In genomic region chr5:91225848-91226686, GRCh38 we compare ENCODE assay signal across 1 cellular context.
TF ChIP-seq lines count a peak whose summit lies in the region.

No MANE protein-coding gene starts in this region.

TF ChIP-seq in HepG2, 621 proteins besides CTCF, POLR2A, EP300 and RAD21 (continued from another document and continues in another):
- TF ChIP-seq ARID3A (IDR thresholded peaks at IDR 0.05; ENCODE audit: low read depth, low read length) (0 out of 2 replicates have a peak, but pooled peaks have one; percentile 27), ELF4 (CRISPR knock-in tag; IDR thresholded peaks at IDR 0.05; ENCODE audit: borderline replicate concordance) (no peak), SRY (CRISPR knock-in tag; IDR thresholded peaks at IDR 0.05) (no peak), ZC3H13 (CRISPR knock-in tag; IDR thresholded peaks at IDR 0.05) (no peak), ZNF232 (CRISPR knock-in tag; IDR thresholded peaks at IDR 0.05; ENCODE audit: borderline replicate concordance) (no peak), SALL2 (CRISPR knock-in tag; IDR thresholded peaks at IDR 0.05) (no peak), ZNF614 (CRISPR knock-in tag; IDR thresholded peaks at IDR 0.05; ENCODE audit: borderline replicate concordance) (no peak), ZNF619 (CRISPR knock-in tag; IDR thresholded peaks at IDR 0.05) (no peak), HMGXB3 (CRISPR knock-in tag; IDR thresholded peaks at IDR 0.05; ENCODE audit: borderline replicate concordance) (0 out of 2 replicates have a peak, but pooled peaks have one; percentile 37), ZNF768 (CRISPR knock-in tag; IDR thresholded peaks at IDR 0.05) (no peak), LBX2 (CRISPR knock-in tag; IDR thresholded peaks at IDR 0.05; ENCODE audit: borderline replicate concordance) (no peak), ATF7-NPFF (CRISPR knock-in tag; IDR thresholded peaks at IDR 0.05; ENCODE audit: low read depth) (no peak), SOX6 (IDR thresholded peaks at IDR 0.05) (no peak), SOX6 (CRISPR knock-in tag; IDR thresholded peaks at IDR 0.05) (0 out of 2 replicates have a peak, but pooled peaks have one; percentile 47), XRCC5 (optimal IDR thresholded peaks at IDR 0.05; ENCODE audit: low read length) (no peak), CSRNP2 (CRISPR knock-in tag; conservative IDR thresholded peaks at IDR 0.05; ENCODE audit: low read depth) (no peak), FOXA3 (CRISPR knock-in tag; IDR thresholded peaks at IDR 0.05) (0 out of 2 replicates have a peak, but pooled peaks have one; percentile 23), NONO (IDR thresholded peaks at IDR 0.05) (no peak), NONO (CRISPR knock-in tag; conservative IDR thresholded peaks at IDR 0.05) (no peak), ARID5B (CRISPR knock-in tag; IDR thresholded peaks at IDR 0.05) (0 out of 2 replicates have a peak, but pooled peaks have one; percentile 20), HNRNPH1 (optimal IDR thresholded peaks at IDR 0.05; ENCODE audit: low read depth, low read length) (no peak), ZFP1 (CRISPR knock-in tag; IDR thresholded peaks at IDR 0.05) (no peak), ZFP36L2 (CRISPR knock-in tag; IDR thresholded peaks at IDR 0.05) (no peak), ZNF510 (CRISPR knock-in tag; IDR thresholded peaks at IDR 0.05; ENCODE audit: low read depth) (no peak), TAF15 (IDR thresholded peaks at IDR 0.05; ENCODE audit: low read depth, low read length, poor library complexity, severe bottlenecking) (no peak), ZNF777 (CRISPR knock-in tag; IDR thresholded peaks at IDR 0.05) (no peak), LCORL (IDR thresholded peaks at IDR 0.05) (no peak), LCORL (CRISPR knock-in tag; IDR thresholded peaks at IDR 0.05) (no peak), CENPBD1 (CRISPR knock-in tag; IDR thresholded peaks at IDR 0.05; ENCODE audit: borderline replicate concordance, low read depth) (no peak), ZNF350 (CRISPR knock-in tag; IDR thresholded peaks at IDR 0.05; ENCODE audit: borderline replicate concordance, low read depth) (no peak), KDM2A (CRISPR knock-in tag; IDR thresholded peaks at IDR 0.05; ENCODE audit: borderline replicate concordance, low read depth) (no peak), GFI1 (CRISPR knock-in tag; IDR thresholded peaks at IDR 0.05; ENCODE audit: borderline replicate concordance) (no peak), ZNF281 (CRISPR knock-in tag; IDR thresholded peaks at IDR 0.05; ENCODE audit: borderline replicate concordance) (no peak), DZIP1 (CRISPR knock-in tag; IDR thresholded peaks at IDR 0.05) (no peak), MBD4 (IDR thresholded peaks at IDR 0.05; ENCODE audit: borderline replicate concordance, low read length) (no peak), SOX13 (IDR thresholded peaks at IDR 0.05) (no peak), SOX13 (CRISPR knock-in tag; conservative IDR thresholded peaks at IDR 0.05 in 1 of 2, IDR thresholded peaks at IDR 0.05 in 1 of 2) (peak in 1 of 2 experiments; percentile 29; a peak in 1 of 4 replicates), RBM22 (optimal IDR thresholded peaks at IDR 0.05; ENCODE audit: low read length) (no peak), STAG1 (CRISPR knock-in tag; IDR thresholded peaks at IDR 0.05) (peak; percentile 87), MXD4 (CRISPR knock-in tag; IDR thresholded peaks at IDR 0.05) (no peak)
